In genomic region chrX:24117288-24117687, GRCh38 we compare ENCODE assay signal across 12 cellular contexts. TPM values are rescaled to one million over a fixed set of nuclear protein-coding genes. Genes with fewer than 3 reads are reported as not detected.
DNase-seq lines count a peak whose midpoint lies in the region; ATAC-seq and TF ChIP-seq lines count a peak whose summit lies in the region.
"Had no signal": no experiment of that assay in that cellular context is flagged by ENCODE, and none has a peak within 500 bp of the region (broad histone marks: within the 10 kb centered on the region; RNA-seq: fewer than 3 reads in every experiment).

No MANE protein-coding gene starts in this region.

- no peaks in the 10 kb centered on the region for H3K9me1 ChIP-seq in IMR-90 (ENCODE audit: insufficient read depth, low read length)

- CTCF ChIA-PET in IMR-90 (lab: Yijun Ruan, JAX): no interaction called here

- H3K9ac ChIP-seq in IMR-90 (ENCODE audit: low read depth, low read length): no peak overlapping the region; the same call in 1 of the 2 replicates
- H3K9ac ChIP-seq in subcutaneous abdominal adipose tissue (ENCODE audit: low read length in 5 of 5): peak overlapping the region in 3 of 5 donors; percentile 39 to 64 (median 40)

- H3K14ac ChIP-seq in IMR-90 (replicated peaks; ENCODE audit: low read depth, low read length): no peak overlapping the region

- BruUV-seq in IMR-90 (replicated peaks; lab: Mats Ljungman, UMichigan): no TSS peak

- H3K4ac ChIP-seq in IMR-90 (ENCODE audit: low read depth, low read length): no peak overlapping the region

- in situ Hi-C loops in IMR-90 (cut with MboI; ENCODE audit: low sequenced_read_pairs): no loop called here

- H2BK120ac ChIP-seq in IMR-90 (ENCODE audit: low read depth, low read length): no peak overlapping the region

- no peak for TF ChIP-seq POLR2A in IMR-90 (IDR thresholded peaks at IDR 0.05; ENCODE audit: low read depth, low read length)

- H2AK9ac ChIP-seq in IMR-90 (replicated peaks; ENCODE audit: low read depth, low read length, poor library complexity): no peak overlapping the region

- no peak overlapping the region for H3K23ac ChIP-seq in IMR-90 (ENCODE audit: low read depth, low read length)

- TF ChIP-seq CTCF in IMR-90 (conservative IDR thresholded peaks at IDR 0.05; ENCODE audit: low read depth, low read length): no peak
- no peak for TF ChIP-seq CTCF in brain (conservative IDR thresholded peaks at IDR 0.05)

- H3K4me1 ChIP-seq in IMR-90 (ENCODE audit: control insufficient read depth, insufficient read depth, low read length): peaks cover 7% of the 10 kb centered on the region
- H3K4me1 ChIP-seq in subcutaneous abdominal adipose tissue (ENCODE audit: control insufficient read depth in 5 of 5, insufficient read depth in 5 of 5, low read length in 5 of 5): peaks cover 0 to 11% (median 10%) of the 10 kb centered on the region in 5 donors

- H2AK5ac ChIP-seq in IMR-90 (ENCODE audit: low read depth, low read length): no peak overlapping the region

- no peak for TF ChIP-seq RAD21 in IMR-90 (IDR thresholded peaks at IDR 0.05; ENCODE audit: low read length)

- H4K5ac ChIP-seq in IMR-90 (ENCODE audit: low read depth, low read length): no peak overlapping the region; the same call in 1 of the 2 replicates

- no peaks in the 10 kb centered on the region for H3K36me3 ChIP-seq in IMR-90 (ENCODE audit: control insufficient read depth, insufficient read depth, low read length)
- no peaks in the 10 kb centered on the region for H3K36me3 ChIP-seq in subcutaneous abdominal adipose tissue (ENCODE audit: control insufficient read depth in 5 of 5, insufficient read depth in 5 of 5, low read length in 5 of 5)

- H3K9me3 Mint-ChIP-seq in brain: no peaks in the 10 kb centered on the region

- H3K4me2 ChIP-seq in IMR-90 (ENCODE audit: low read depth, low read length): peak overlapping the region; percentile 68

- H3K27ac Mint-ChIP-seq in brain: peak overlapping the region; percentile 26 to 93 (median 73)

- peaks cover 3% of the 10 kb centered on the region; the same call in 1 of the 2 replicates for H3K27me3 ChIP-seq in IMR-90 (ENCODE audit: control insufficient read depth, insufficient read depth, low read length)
- H3K27me3 ChIP-seq in subcutaneous abdominal adipose tissue (ENCODE audit: control insufficient read depth in 5 of 5, insufficient read depth in 4 of 5, low read length in 5 of 5): peaks cover 0 to 6% (median 5%) of the 10 kb centered on the region in 5 donors

- H2BK15ac ChIP-seq in IMR-90 (ENCODE audit: low read depth, low read length): no peak overlapping the region

- H4K91ac ChIP-seq in IMR-90 (ENCODE audit: insufficient read depth, low read depth, low read length): no peak overlapping the region

- H3K27ac ChIP-seq in IMR-90 (ENCODE audit: insufficient read depth, low read length) (peak overlapping the region; percentile 41; the same call in 1 of the 2 replicates), subcutaneous abdominal adipose tissue (ENCODE audit: low read depth, low read length) (no peak overlapping the region)

- no peak overlapping the region for H2BK20ac ChIP-seq in IMR-90 (ENCODE audit: low read depth, low read length)

- intact Hi-C loops in IMR-90 (cut with micrococcal nuclease): loop anchor here (2.0 kb wide), 1 partner anchor 26 kb away; no protein-coding TSS in a partner anchor

- no peaks in the 10 kb centered on the region for H3K27me3 Mint-ChIP-seq in brain

- peak; percentile 88 for DNase-seq in IMR-90
- peak; percentile 81 for DNase-seq in iris pigment epithelial cell (ENCODE audit: low read depth)
- no peak for DNase-seq in KG1 (lab: John Stamatoyannopoulos, UW)
- DNase-seq in NOMO-1 (lab: John Stamatoyannopoulos, UW; ENCODE audit: unreplicated experiment in 2 of 2): no peak
- no peak for DNase-seq in DMS79 treated with DMSO at 0.1 percent for 48 hours (lab: John Stamatoyannopoulos, UW)
- DNase-seq: activated naive CD4-positive, alpha-beta T cell; NCI-H1436; stimulated activated CD4-positive, alpha-beta T cell treated with anti-CD3 and anti-CD28 coated beads, Interleukin-4, amount 100 ng/mL, for 1 hour; T-helper 9 cell had no signal

- H3K4me3 Mint-ChIP-seq in brain: peak overlapping the region in 4 of 5 experiments; percentile 30 to 63 (median 55)

- peak overlapping the region; percentile 79; the same call in 1 of the 2 replicates for H3K18ac ChIP-seq in IMR-90 (ENCODE audit: low read depth, low read length)

- peak overlapping the region; percentile 68 for H2BK5ac ChIP-seq in IMR-90 (ENCODE audit: low read depth, low read length, poor library complexity, severe bottlenecking)

- H3K9me3 ChIP-seq in IMR-90 (ENCODE audit: control insufficient read depth, insufficient read depth, low read length): no peaks in the 10 kb centered on the region
- no peaks in the 10 kb centered on the region for H3K9me3 ChIP-seq in subcutaneous abdominal adipose tissue (ENCODE audit: control insufficient read depth in 5 of 5, low read length in 5 of 5)

- peaks cover 45% of the 10 kb centered on the region for H3K36me3 Mint-ChIP-seq in brain

- ATAC-seq in IMR-90 (ENCODE audit: low read depth) (peak; percentile 92), HG03097 (IDR thresholded peaks at IDR 0.05; ENCODE audit: low FRiP score, unreplicated experiment) (no peak)

- H4K8ac ChIP-seq in IMR-90 (ENCODE audit: low read depth in 2 of 2, low read length in 2 of 2): 0 out of 4 replicates have a peak overlapping the region, but pooled peaks of 1 of the 2 experiments have one; percentile 31

- H4K20me1 ChIP-seq in IMR-90 (ENCODE audit: insufficient read depth, low read length): no peaks in the 10 kb centered on the region

- peak overlapping the region; percentile 33 for H2AFZ ChIP-seq in IMR-90 (replicated peaks; ENCODE audit: low read length, poor library complexity)

- H3K4me3 ChIP-seq in IMR-90 (ENCODE audit: insufficient read depth, low read depth, low read length) (no peak overlapping the region), subcutaneous abdominal adipose tissue (ENCODE audit: low read depth in 1 of 5, low read length in 5 of 5) (peak overlapping the region in 3 of 5 donors; percentile 11 to 33 (median 13))

- dilution Hi-C loops in IMR-90 (cut with HindIII; ENCODE audit: low sequenced_read_pairs, unreplicated experiment): no loop called here

- H3K56ac ChIP-seq in IMR-90 (ENCODE audit: extremely low read depth, insufficient read depth, low read length): 0 out of 2 replicates have a peak overlapping the region, but pooled peaks have one; percentile 56

- 0% methylated on average over 1 of the region's 3 CpGs; no CpG with 5 or more reads in 1 of the 2 experiments for WGBS in IMR-90 (ENCODE audit: extremely low coverage in 2 of 2, insufficient read length in 1 of 2), 2 experiments

- no peaks in the 10 kb centered on the region for H3K79me1 ChIP-seq in IMR-90 (ENCODE audit: low read depth in 1 of 2, low read length in 2 of 2)

- POLR2A ChIA-PET in IMR-90 (lab: Charles Lee; ENCODE audit: unreplicated experiment): no interaction called here

- peaks cover 12% of the 10 kb centered on the region for H3K4me1 Mint-ChIP-seq in brain

TF ChIP-seq in IMR-90, 13 proteins besides CTCF, POLR2A, EP300 and RAD21:
- TF ChIP-seq NFE2L2 (IDR thresholded peaks at IDR 0.05; ENCODE audit: low read depth, low read length) (no peak), CEBPB (IDR thresholded peaks at IDR 0.05; ENCODE audit: low read depth, low read length) (no peak)
- TF ChIP-seq, protein P1, sequence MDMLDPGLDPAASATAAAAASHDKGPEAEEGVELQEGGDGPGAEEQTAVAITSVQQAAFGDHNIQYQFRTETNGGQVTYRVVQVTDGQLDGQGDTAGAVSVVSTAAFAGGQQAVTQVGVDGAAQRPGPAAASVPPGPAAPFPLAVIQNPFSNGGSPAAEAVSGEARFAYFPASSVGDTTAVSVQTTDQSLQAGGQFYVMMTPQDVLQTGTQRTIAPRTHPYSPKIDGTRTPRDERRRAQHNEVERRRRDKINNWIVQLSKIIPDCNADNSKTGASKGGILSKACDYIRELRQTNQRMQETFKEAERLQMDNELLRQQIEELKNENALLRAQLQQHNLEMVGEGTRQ (IDR thresholded peaks at IDR 0.05; ENCODE audit: low read depth, low read length): no peak

RNA-seq across cellular contexts. Expression of gene ZFX, which starts 32.2 kb away (rescaled TPM):
- total RNA-seq in IMR-90 (2012; rRNA removed): 99.3 and 141 TPM in 2 replicates
- polyA plus RNA-seq in IMR-90 (2012; rRNA removed): 12.0 and 16.0 TPM in 2 replicates
- polyA plus RNA-seq in IMR-90 (2012; cell fraction: cytosol; rRNA removed): 3.6 and 5.2 TPM in 2 replicates
- 4.1 and 28.6 TPM in 2 replicates for polyA plus RNA-seq in IMR-90 (2012; cell fraction: nucleus; rRNA removed; ENCODE audit: low replicate concordance)
- 4.4 TPM for polyA plus RNA-seq in brain (ENCODE audit: insufficient read depth, low read depth, low replicate concordance)

Comparison
In these comparisons a context has a peak if more than half of its experiments do, and no peak if none do; other contexts are left out.
1. DNase-seq: peak in IMR-90 (single experiment) and iris pigment epithelial cell (single experiment); none in KG1 (single experiment), NOMO-1 (0 of 2) and DMS79 treated with DMSO at 0.1 percent for 48 hours (single experiment).